ENCODE assay signal across 16 cellular contexts in the genomic region with DNA sequence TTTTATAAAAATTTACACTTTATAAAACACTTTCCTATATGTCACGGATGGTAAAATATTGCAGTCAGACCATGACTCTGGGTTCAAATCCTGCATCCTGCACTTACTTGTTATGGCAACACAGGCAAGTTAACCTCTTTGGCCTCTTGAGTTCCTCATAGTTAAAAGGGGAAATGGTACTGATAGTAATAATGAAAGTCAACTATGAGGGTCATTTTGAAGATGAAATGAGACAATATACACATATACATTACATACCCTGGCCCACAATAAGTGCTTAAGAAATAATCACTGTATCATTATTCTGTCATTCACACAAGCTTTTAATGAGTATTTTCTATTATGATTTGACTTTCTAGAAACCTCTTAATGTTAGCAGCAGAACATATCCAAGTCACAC.
"Had no signal": no experiment of that assay in that cellular context is flagged by ENCODE, and none has a peak within 500 bp of the region (broad histone marks: within the 10 kb centered on the region; RNA-seq: fewer than 3 reads in every experiment).

No MANE protein-coding gene starts in this region.

- H3K36me3 ChIP-seq: adrenal gland, right atrium auricular region, transverse colon had no signal

- H3K27ac ChIP-seq: adrenal gland, right atrium auricular region, skin epidermis, transverse colon had no signal

- H3K4me3 ChIP-seq: adrenal gland, mucosa of descending colon, right atrium auricular region, skin epidermis, transverse colon had no signal

- H3K27ac Mint-ChIP-seq: activated CD4-positive, alpha-beta T cell treated with anti-CD3 and anti-CD28 coated beads, Interleukin-2, amount 10 ng/mL, durations not matched to agents 7 days and 5 days; activated naive CD4-positive, alpha-beta T cell treated with anti-CD3 and anti-CD28 coated beads, Interleukin-2, amount 10 ng/mL, durations not matched to agents 7 days and 5 days; activated T-helper 2 cell treated with anti-CD3 and anti-CD28 coated beads, Interferon-gamma antibody, Interleukin-2, Interleukin-4, amounts not matched to agents 10 μg/mL and 5 μg/mL and 100 μg/mL, durations not matched to agents 14 hours and 24 hours and 36 hours; natural killer cell had no signal

- ATAC-seq: left colon, mucosa of descending colon, natural killer cell had no signal

- H3K27me3 ChIP-seq: adrenal gland, right atrium auricular region, transverse colon had no signal

- H3K27me3 Mint-ChIP-seq: activated CD4-positive, alpha-beta T cell treated with anti-CD3 and anti-CD28 coated beads, Interleukin-2, amount 10 ng/mL, durations not matched to agents 7 days and 5 days; activated naive CD4-positive, alpha-beta T cell treated with anti-CD3 and anti-CD28 coated beads, Interleukin-2, amount 10 ng/mL, durations not matched to agents 7 days and 5 days had no signal

- DNase-seq: activated CD4-positive, alpha-beta T cell treated with anti-CD3 and anti-CD28 coated beads, Interleukin-2, amount 10 ng/mL, durations not matched to agents 7 days and 5 days; activated CD8-positive, alpha-beta memory T cell treated with anti-CD3 and anti-CD28 coated beads for 24 hours; activated naive CD4-positive, alpha-beta T cell treated with anti-CD3 and anti-CD28 coated beads, Interleukin-2, amount 10 ng/mL, durations not matched to agents 7 days and 5 days; activated T-cell treated with anti-CD3 and anti-CD28 coated beads for 4 hours; adrenal gland; foreskin melanocyte; head of caudate nucleus; left colon; mucosa of descending colon; natural killer cell; posterior cingulate gyrus; stimulated activated CD4-positive, alpha-beta T cell treated with anti-CD3 and anti-CD28 coated beads, Interleukin-4, amount 100 ng/mL, for 4 hours; transverse colon had no signal

- H3K4me1 ChIP-seq: adrenal gland, right atrium auricular region, transverse colon had no signal

- H3K9me3 ChIP-seq: adrenal gland, mucosa of descending colon, right atrium auricular region had no signal

- H3K4me3 Mint-ChIP-seq: activated CD4-positive, alpha-beta T cell treated with anti-CD3 and anti-CD28 coated beads, Interleukin-2, amount 10 ng/mL, durations not matched to agents 7 days and 5 days; activated naive CD4-positive, alpha-beta T cell treated with anti-CD3 and anti-CD28 coated beads, Interleukin-2, amount 10 ng/mL, durations not matched to agents 7 days and 5 days; natural killer cell had no signal

- H3K4me1 Mint-ChIP-seq: natural killer cell had no signal
